8 cellular contexts compared by ENCODE assay signal in genomic region chr5:113293613-113294340, GRCh38.
DNase-seq lines count a peak whose midpoint lies in the region; ATAC-seq lines count a peak whose summit lies in the region.

No MANE protein-coding gene starts in this region.

- H3K4me1 Mint-ChIP-seq in activated T-cell treated with anti-CD3 and anti-CD28 coated beads, Interleukin-2, amount 50 U/mL, for 72 hours (ENCODE audit: low read depth), result peaks cover 20% of the 10 kb centered on the region

- intact Hi-C loops in left ventricle myocardium superior (cut with micrococcal nuclease), result loop anchor here (10.0 kb wide), 1 partner anchor 89 kb away; no protein-coding TSS in a partner anchor
- intact Hi-C loops in sciatic nerve (cut with DNase I), result no loop called here

- peak; percentile 3 for ATAC-seq in GM19025 (IDR thresholded peaks at IDR 0.05; ENCODE audit: low read depth, unreplicated experiment)
- peak; percentile 23 for ATAC-seq in HG03280 (IDR thresholded peaks at IDR 0.05; ENCODE audit: unreplicated experiment)
- ATAC-seq in activated T-cell treated with anti-CD3 and anti-CD28 coated beads, Interleukin-2, amount 50 U/mL, for 72 hours (replicated peaks in 1 of 2), result peak; percentile 35 to 56
- ATAC-seq in left ventricle myocardium superior, result peak; percentile 29
- ATAC-seq in sciatic nerve, result peak; percentile 16

- H3K27me3 Mint-ChIP-seq in activated T-cell treated with anti-CD3 and anti-CD28 coated beads, Interleukin-2, amount 50 U/mL, for 72 hours (ENCODE audit: low read depth), result peaks cover 49% of the 10 kb centered on the region

- no peaks in the 10 kb centered on the region for H3K9me3 Mint-ChIP-seq in activated T-cell treated with anti-CD3 and anti-CD28 coated beads, Interleukin-2, amount 50 U/mL, for 72 hours

- peak; percentile 32 for DNase-seq in AG08395 (ENCODE audit: low spot score)
- DNase-seq in activated T-cell treated with anti-CD3 and anti-CD28 coated beads, Interleukin-2, amount 50 U/mL, for 72 hours, result peak; percentile 9 to 14
- no peak for DNase-seq in left ventricle myocardium superior
- no peak for DNase-seq in sciatic nerve (ENCODE audit: low spot score)
- no peak for DNase-seq in NOMO-1 treated with DMSO at 0.1 percent for 48 hours (lab: John Stamatoyannopoulos, UW; ENCODE audit: unreplicated experiment)
- no peak for DNase-seq in glomerular visceral epithelial cell (ENCODE audit: extremely low spot score)

- H3K36me3 Mint-ChIP-seq in activated T-cell treated with anti-CD3 and anti-CD28 coated beads, Interleukin-2, amount 50 U/mL, for 72 hours (ENCODE audit: insufficient read depth in 2 of 2), result no peaks in the 10 kb centered on the region

- H3K4me3 Mint-ChIP-seq in activated T-cell treated with anti-CD3 and anti-CD28 coated beads, Interleukin-2, amount 50 U/mL, for 72 hours, result peak overlapping the region; percentile 68 to 86

- no peak overlapping the region for H3K27ac Mint-ChIP-seq in activated T-cell treated with anti-CD3 and anti-CD28 coated beads, Interleukin-2, amount 50 U/mL, for 72 hours

Comparison
In these comparisons a context has a peak if more than half of its experiments do, and no peak if none do; other contexts are left out.
1. DNase-seq: peak in AG08395 (single experiment) and activated T-cell treated with anti-CD3 and anti-CD28 coated beads, Interleukin-2, amount 50 U/mL, for 72 hours (2 of 2); none in left ventricle myocardium superior (single experiment), sciatic nerve (single experiment), NOMO-1 treated with DMSO at 0.1 percent for 48 hours (single experiment) and glomerular visceral epithelial cell (single experiment).
2. Peak in every context shown above with its lines, with median percentiles within 50 percentile points of each other: ATAC-seq.